15 cellular contexts compared by ENCODE assay signal in genomic region chr5:159504106-159504856, GRCh38.
DNase-seq lines count a peak whose midpoint lies in the region; ATAC-seq, FAIRE-seq and TF ChIP-seq lines count a peak whose summit lies in the region.
"Had no signal": no experiment of that assay in that cellular context is flagged by ENCODE, and none has a peak within 500 bp of the region (broad histone marks: within the 10 kb centered on the region; RNA-seq: fewer than 3 reads in every experiment).

No MANE protein-coding gene starts in this region.

- no peak for ATAC-seq in right cardiac atrium

- H3K4me3 ChIP-seq in right cardiac atrium (ENCODE audit: low read length) (no peak overlapping the region), stomach (no peak overlapping the region)
- H3K4me3 ChIP-seq: Peyer's patch had no signal

- intact Hi-C loops in right cardiac atrium (cut with DNase I) (loop anchor here in 1 of 4 donors (10.0 kb wide), 1 partner anchor 49 kb away; no protein-coding TSS in a partner anchor), stomach (cut with DNase I; ENCODE audit: low total_unique reads) (no loop called here)

- H3K9me3 ChIP-seq in right cardiac atrium (ENCODE audit: control insufficient read depth, low read length): no peaks in the 10 kb centered on the region
- no peaks in the 10 kb centered on the region for H3K9me3 ChIP-seq in stomach
- H3K9me3 ChIP-seq: Peyer's patch had no signal

- TF ChIP-seq CTCF in stomach (IDR thresholded peaks at IDR 0.05): no peak

- no peak for FAIRE-seq in frontal cortex (lab: Jason Lieb, UNC)
- FAIRE-seq: colon had no signal

- no peaks in the 10 kb centered on the region for H3K27me3 ChIP-seq in right cardiac atrium (ENCODE audit: control insufficient read depth, insufficient read depth)
- no peaks in the 10 kb centered on the region for H3K27me3 ChIP-seq in stomach
- H3K27me3 ChIP-seq: Peyer's patch had no signal

- H3K27ac ChIP-seq in right cardiac atrium (ENCODE audit: low read length): peak overlapping the region; percentile 86
- peak overlapping the region in 3 of 5 donors; percentile 30 to 60 (median 33) for H3K27ac ChIP-seq in stomach

- 12% methylated on average over 2 of the region's 2 CpGs for WGBS in right cardiac atrium
- WGBS in stomach, 5 donors: 20 to 33% (median 25%) methylated on average over 2 of the region's 2 CpGs

- no peak for TF ChIP-seq POLR2A in stomach (IDR thresholded peaks at IDR 0.05)

- H3K36me3 ChIP-seq in stomach: no peaks in the 10 kb centered on the region
- H3K36me3 ChIP-seq: Peyer's patch had no signal

- no peak for TF ChIP-seq EP300 in stomach (IDR thresholded peaks at IDR 0.05)

- H3K4me1 ChIP-seq in right cardiac atrium (ENCODE audit: control insufficient read depth, insufficient read depth, low read length) (peaks cover 4% of the 10 kb centered on the region), stomach (peaks cover 0 to 16% (median 2%) of the 10 kb centered on the region in 4 donors)

- DNase-seq in EH (ENCODE audit: low read depth): peak; percentile 74
- peak; percentile 84 for DNase-seq in amniotic epithelial cell (ENCODE audit: low read depth)
- no peak for DNase-seq in right cardiac atrium
- no peak for DNase-seq in stomach
- DNase-seq in frontal cortex (ENCODE audit: low spot score in 2 of 2): no peak
- DNase-seq in NCI-H69 (lab: John Stamatoyannopoulos, UW): no peak
- DNase-seq in DMS53 (lab: John Stamatoyannopoulos, UW): no peak
- DNase-seq in NCI-H187 treated with DMSO at 0.1 percent for 48 hours (lab: John Stamatoyannopoulos, UW): no peak
- DNase-seq: activated effector memory CD4-positive, alpha-beta T cell treated with Interleukin-2 at 50 U/mL for 16 hours; GF-D8; NCI-H1048; NCI-H446; Peyer's patch; T-helper 2 cell had no signal

Comparison
In these comparisons a context has a peak if more than half of its experiments do, and no peak if none do; other contexts are left out.
1. DNase-seq: peak in EH (single experiment) and amniotic epithelial cell (single experiment); none in right cardiac atrium (0 of 3), stomach (single experiment), frontal cortex (0 of 2), NCI-H69 (single experiment), DMS53 (single experiment) and NCI-H187 treated with DMSO at 0.1 percent for 48 hours (single experiment).